Comparison of ENCODE assay signal across 8 cellular contexts in the genomic region with DNA sequence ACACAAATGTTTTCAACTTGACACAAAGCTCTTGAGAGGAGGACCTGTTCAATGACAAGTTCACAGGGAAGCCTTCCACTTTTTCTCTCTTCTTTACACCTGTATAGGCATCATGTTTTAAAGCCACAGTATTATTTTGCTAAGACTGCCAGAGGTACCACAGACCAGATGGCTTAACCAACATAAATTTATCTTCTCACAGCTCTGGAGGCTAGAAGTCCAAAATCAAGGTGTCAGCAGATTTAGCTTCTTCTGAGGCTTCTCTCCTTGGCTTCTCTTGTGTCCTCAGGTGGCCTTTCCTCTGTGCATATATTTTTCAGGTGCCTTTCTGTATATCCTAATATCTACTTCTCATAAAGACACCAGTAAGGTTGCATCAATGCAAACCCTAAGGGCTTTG.
"Had no signal": no experiment of that assay in that cellular context is flagged by ENCODE, and none has a peak within 500 bp of the region (broad histone marks: within the 10 kb centered on the region; RNA-seq: fewer than 3 reads in every experiment).

No MANE protein-coding gene starts in this region.

- H2AFZ ChIP-seq: GM23338 had no signal

- ATAC-seq: GM23338 had no signal

- H3K4me2 ChIP-seq: GM23338, KMS-11 had no signal

- H3K4me3 ChIP-seq: GM23338 had no signal

- H3K9ac ChIP-seq: KMS-11 had no signal

- H3K27ac ChIP-seq: HL-60, KMS-11 had no signal

- FAIRE-seq: H1, H54 had no signal

- DNase-seq: H9, HCEC 1CT, KBM-7 had no signal
